ENCODE assay signal across 1 cellular context in genomic region chr6:77822265-77822664, GRCh38.
A peak's percentile ranks its signal among the peaks of the same experiment; 100 is the strongest.
TF ChIP-seq lines count a peak whose summit lies in the region.

No MANE protein-coding gene starts in this region.

TF ChIP-seq in GM12878, 131 proteins besides CTCF, POLR2A, EP300 and RAD21 (continued from another document):
- TF ChIP-seq E2F4 (IDR thresholded peaks at IDR 0.05; ENCODE audit: low read depth, low read length) = no peak
- no peak for TF ChIP-seq EED (IDR thresholded peaks at IDR 0.05; ENCODE audit: low read depth)
- TF ChIP-seq HCFC1 (IDR thresholded peaks at IDR 0.05; ENCODE audit: low read length) = no peak
- TF ChIP-seq ZNF384 (IDR thresholded peaks at IDR 0.05; ENCODE audit: borderline replicate concordance, low read depth, low read length) = peak; percentile 72; the same call in 1 of the 2 replicates
- TF ChIP-seq STAT1 (conservative IDR thresholded peaks at IDR 0.05) = no peak
- TF ChIP-seq SREBF2 (IDR thresholded peaks at IDR 0.05; ENCODE audit: low read length) = no peak
- no peak for TF ChIP-seq CBX3 (IDR thresholded peaks at IDR 0.05; ENCODE audit: borderline replicate concordance, low read depth)
- peak; percentile 65 for TF ChIP-seq SPI1 (IDR thresholded peaks at IDR 0.05; ENCODE audit: borderline replicate concordance, insufficient read depth, low read depth, low read length)
- TF ChIP-seq ZBTB33 (IDR thresholded peaks at IDR 0.05) = no peak
- TF ChIP-seq IKZF2 (IDR thresholded peaks at IDR 0.05) = no peak; a peak in 1 of 4 replicates
- no peak for TF ChIP-seq TCF7 (IDR thresholded peaks at IDR 0.05; ENCODE audit: borderline replicate concordance)
- no peak for TF ChIP-seq HSF1 (IDR thresholded peaks at IDR 0.05; ENCODE audit: low read depth, low read length)
- TF ChIP-seq ZNF207 (IDR thresholded peaks at IDR 0.05; ENCODE audit: borderline replicate concordance) = no peak
- TF ChIP-seq DPF2 (IDR thresholded peaks at IDR 0.05) = peak; percentile 61
- no peak for TF ChIP-seq IRF5 (IDR thresholded peaks at IDR 0.05; ENCODE audit: borderline replicate concordance)
- no peak for TF ChIP-seq RFX5 (IDR thresholded peaks at IDR 0.05; ENCODE audit: low read depth, low read length)
- no peak for TF ChIP-seq RELB (IDR thresholded peaks at IDR 0.05; ENCODE audit: low read depth)
- TF ChIP-seq BCL3 (IDR thresholded peaks at IDR 0.05; ENCODE audit: borderline replicate concordance, insufficient read depth, low read depth, low read length, poor library complexity, severe bottlenecking) = no peak
- no peak for TF ChIP-seq SMC3 (IDR thresholded peaks at IDR 0.05; ENCODE audit: borderline replicate concordance, low read length)
- no peak for TF ChIP-seq YY1 (IDR thresholded peaks at IDR 0.05; ENCODE audit: low read depth, low read length)
- no peak for TF ChIP-seq MLLT1 (IDR thresholded peaks at IDR 0.05)
- no peak for TF ChIP-seq MTA3 (IDR thresholded peaks at IDR 0.05; ENCODE audit: borderline replicate concordance, low read length)
- no peak for TF ChIP-seq STAT3 (IDR thresholded peaks at IDR 0.05; ENCODE audit: low read depth, low read length)
- 0 out of 2 replicates have a peak, but pooled peaks have one; percentile 21 for TF ChIP-seq NR2F1 (conservative IDR thresholded peaks at IDR 0.05)
- no peak for TF ChIP-seq NBN (IDR thresholded peaks at IDR 0.05)
- TF ChIP-seq SUPT20H (IDR thresholded peaks at IDR 0.05; ENCODE audit: borderline replicate concordance, control insufficient read depth, low read depth, low read length) = no peak
- peak; percentile 92 for TF ChIP-seq ATF7 (IDR thresholded peaks at IDR 0.05; ENCODE audit: low read depth)
- TF ChIP-seq TARDBP (IDR thresholded peaks at IDR 0.05; ENCODE audit: borderline replicate concordance) = no peak
- peak; percentile 80 for TF ChIP-seq MEF2B (IDR thresholded peaks at IDR 0.05; ENCODE audit: partially characterized antibody, poor library complexity, severe bottlenecking)
- no peak for TF ChIP-seq KAT2A (conservative IDR thresholded peaks at IDR 0.05; ENCODE audit: control insufficient read depth, low read depth, low read length)
- TF ChIP-seq PML (IDR thresholded peaks at IDR 0.05; ENCODE audit: low read length) = no peak
- no peak for TF ChIP-seq PAX8 (IDR thresholded peaks at IDR 0.05)
- no peak for TF ChIP-seq E2F8 (IDR thresholded peaks at IDR 0.05; ENCODE audit: low read depth, partially characterized antibody)
- TF ChIP-seq BCL11A (IDR thresholded peaks at IDR 0.05; ENCODE audit: low read depth, low read length) = no peak
- TF ChIP-seq MYB (IDR thresholded peaks at IDR 0.05; ENCODE audit: borderline replicate concordance, low read depth, low read length) = no peak
- no peak for TF ChIP-seq FOXK2 (IDR thresholded peaks at IDR 0.05)
- no peak for TF ChIP-seq PKNOX1 (IDR thresholded peaks at IDR 0.05)
- TF ChIP-seq NFYA (IDR thresholded peaks at IDR 0.05; ENCODE audit: borderline replicate concordance, low read depth, low read length) = no peak
- no peak for TF ChIP-seq RAD51 (IDR thresholded peaks at IDR 0.05)
TF ChIP-seq in GM12878: peak in this region for 7.
